ENCODE assay signal across 24 cellular contexts in the genomic region with DNA sequence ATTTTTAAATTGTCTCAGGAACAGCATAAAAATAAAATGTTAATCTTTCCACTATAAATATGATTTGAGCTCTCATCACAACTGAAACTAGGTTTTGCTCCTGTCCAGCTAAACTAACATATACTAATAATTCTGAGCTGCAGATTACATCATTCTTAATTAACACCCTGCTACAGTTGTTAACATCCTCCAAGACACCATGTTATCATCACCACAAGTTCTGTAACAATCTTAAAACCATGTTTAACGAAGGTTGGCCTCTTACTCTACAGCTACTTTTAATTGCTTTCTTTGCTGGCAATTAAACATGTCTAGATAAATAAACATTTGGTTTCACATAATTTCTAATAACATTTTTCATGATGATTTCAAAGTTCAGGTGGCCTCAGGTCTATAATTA.
DNase-seq lines count a peak whose midpoint lies in the region; ATAC-seq, FAIRE-seq and TF ChIP-seq lines count a peak whose summit lies in the region.
"Had no signal": no experiment of that assay in that cellular context is flagged by ENCODE, and none has a peak within 500 bp of the region (broad histone marks: within the 10 kb centered on the region; RNA-seq: fewer than 3 reads in every experiment).

No MANE protein-coding gene starts in this region.

- H2AK5ac ChIP-seq in H9 (ENCODE audit: insufficient read length, low read length): no peak overlapping the region
- H2AK5ac ChIP-seq in mesendoderm (ENCODE audit: low read length): no peak overlapping the region

- H2BK20ac ChIP-seq in H9 (ENCODE audit: low read depth, low read length, poor library complexity, severe bottlenecking): no peak overlapping the region

- no peak overlapping the region for H4K5ac ChIP-seq in H9 (ENCODE audit: insufficient read length, low read depth, low read length)
- no peak overlapping the region for H4K5ac ChIP-seq in mesendoderm (ENCODE audit: low read length)

- H3K4ac ChIP-seq in H9 (ENCODE audit: low read depth, low read length): no peak overlapping the region
- no peak overlapping the region for H3K4ac ChIP-seq in mesendoderm (ENCODE audit: low read depth, low read length)

- H3K79me1 ChIP-seq in H9 (ENCODE audit: insufficient read depth, low read depth, low read length, poor library complexity, severe bottlenecking) (no peaks in the 10 kb centered on the region), mesendoderm (ENCODE audit: low read length) (no peaks in the 10 kb centered on the region)

- H2BK5ac ChIP-seq in H9 (ENCODE audit: insufficient read length, low read length) (no peak overlapping the region), mesendoderm (ENCODE audit: low read length) (no peak overlapping the region)

- no peaks in the 10 kb centered on the region for H4K20me1 ChIP-seq in H9 (ENCODE audit: control insufficient read depth, insufficient read depth, insufficient read length)
- H4K20me1 ChIP-seq in GM12878 (ENCODE audit: control insufficient read depth, insufficient read depth): no peaks in the 10 kb centered on the region
- H4K20me1 ChIP-seq: BLaER1 treated with 17β-estradiol and CSF1 and Interleukin-3, amounts not matched to agents 10 nM and 100 nM had no signal

- no peak overlapping the region for H3K4me2 ChIP-seq in H9 (ENCODE audit: insufficient read depth, insufficient read length, low read length)
- H3K4me2 ChIP-seq in GM12878 (ENCODE audit: control insufficient read depth, insufficient read depth): no peak overlapping the region
- H3K4me2 ChIP-seq in mesendoderm (ENCODE audit: low read length): no peak overlapping the region
- H3K4me2 ChIP-seq: A549; BLaER1 treated with 17β-estradiol and CSF1 and Interleukin-3, amounts not matched to agents 10 nM and 100 nM had no signal

- H3K27ac Mint-ChIP-seq in H9 (0 out of 7 replicates have a peak overlapping the region, but pooled peaks of 2 of the 3 experiments have one; percentile 9 to 14), osteocyte (ENCODE audit: unreplicated experiment) (no peak overlapping the region)
- no peak overlapping the region for H3K27ac Mint-ChIP-seq in activated CD4-positive, alpha-beta T cell treated with anti-CD3 and anti-CD28 coated beads, Interleukin-2, amount 10 ng/mL, durations not matched to agents 7 days and 5 days
- H3K27ac Mint-ChIP-seq: CD14-positive monocyte; CD4-positive, alpha-beta T cell had no signal

- no peak overlapping the region for H4K8ac ChIP-seq in H9 (replicated peaks; ENCODE audit: insufficient read length, low read depth, low read length)
- H4K8ac ChIP-seq in mesendoderm (ENCODE audit: low read depth, low read length): no peak overlapping the region

- no peak overlapping the region for H4K91ac ChIP-seq in H9 (ENCODE audit: insufficient read length, low read depth, low read length)

- H2BK120ac ChIP-seq in H9 (ENCODE audit: low read depth, low read length, poor library complexity, severe bottlenecking) (no peak overlapping the region), mesendoderm (ENCODE audit: low read depth, low read length) (no peak overlapping the region)

- H3K23me2 ChIP-seq in H9 (ENCODE audit: insufficient read length, low read depth, low read length, poor library complexity, severe bottlenecking): no peaks in the 10 kb centered on the region

- H3K9me3 Mint-ChIP-seq in H9: peaks cover 0 to 3% of the 10 kb centered on the region in 2 experiments; a peak in 1 of 5 replicates
- H3K9me3 Mint-ChIP-seq in osteocyte (ENCODE audit: unreplicated experiment): peaks cover 4% of the 10 kb centered on the region
- H3K9me3 Mint-ChIP-seq in activated CD4-positive, alpha-beta T cell treated with anti-CD3 and anti-CD28 coated beads, Interleukin-2, amount 10 ng/mL, durations not matched to agents 7 days and 5 days: peaks cover 2% of the 10 kb centered on the region
- H3K9me3 Mint-ChIP-seq: CD4-positive, alpha-beta T cell had no signal

- DNase-seq in GM19239 (ENCODE audit: insufficient read length, low spot score) (no peak), H9 (no peak), GM12878 (ENCODE audit: low read depth, low spot score) (no peak), mesendoderm (peak; percentile 38), osteocyte (ENCODE audit: extremely low spot score, unreplicated experiment) (no peak), lower lobe of right lung (no peak)
- no peak for DNase-seq in activated CD4-positive, alpha-beta T cell treated with anti-CD3 and anti-CD28 coated beads, Interleukin-2, amount 10 ng/mL, durations not matched to agents 7 days and 5 days
- DNase-seq: 8988T; ACHN; AML-193; BE2C; CD4-positive, alpha-beta T cell; CD8-positive, alpha-beta memory T cell; DMS 273 treated with DMSO at 0.1 percent for 48 hours; DMS79; EL; GDM1; GM23248; HCEC 1CT had no signal

- WGBS in H9 (ENCODE audit: extremely low coverage, insufficient read length, low lambda C conversion rate): no CpG with 5 or more reads among the region's 1 CpG
- 94% methylated on average over 1 of the region's 1 CpG for WGBS in GM12878 (ENCODE audit: insufficient coverage, insufficient replicate concordance, low lambda C conversion rate, missing lambda C conversion rate)
- no CpG with 5 or more reads among the region's 1 CpG for whole genome bisulfite sequencing in mesendoderm (ENCODE audit: extremely low coverage, insufficient coverage, low lambda C conversion rate)

- H3K27ac ChIP-seq in H9 (ENCODE audit: insufficient read length, low read depth, low read length): no peak overlapping the region
- no peak overlapping the region for H3K27ac ChIP-seq in GM12878 (ENCODE audit: control insufficient read depth, insufficient read depth)
- H3K27ac ChIP-seq in mesendoderm (ENCODE audit: low read depth, low read length): no peak overlapping the region
- H3K27ac ChIP-seq in lower lobe of right lung: no peak overlapping the region
- H3K27ac ChIP-seq: A549; BLaER1 treated with 17β-estradiol and CSF1 and Interleukin-3, amounts not matched to agents 10 nM and 100 nM; GM23248 had no signal

- POLR2A ChIA-PET in GM12878 (lab: Charles Lee): no interaction called here
- POLR2A ChIA-PET in activated CD4-positive, alpha-beta T cell treated with anti-CD3 and anti-CD28 coated beads, Interleukin-2, amount 10 ng/mL, durations not matched to agents 7 days and 5 days (lab: Charles Lee): no interaction called here

- H2AFZ ChIP-seq in H9 (ENCODE audit: low read length) (no peak overlapping the region), GM12878 (ENCODE audit: control insufficient read depth, low read depth, low read length) (no peak overlapping the region)
- H2AFZ ChIP-seq: GM23248 had no signal

- H3K27me3 Mint-ChIP-seq in H9 (ENCODE audit: low read depth) (no peaks in the 10 kb centered on the region), osteocyte (ENCODE audit: unreplicated experiment) (no peaks in the 10 kb centered on the region)
- H3K27me3 Mint-ChIP-seq in activated CD4-positive, alpha-beta T cell treated with anti-CD3 and anti-CD28 coated beads, Interleukin-2, amount 10 ng/mL, durations not matched to agents 7 days and 5 days: no peaks in the 10 kb centered on the region
- H3K27me3 Mint-ChIP-seq: CD4-positive, alpha-beta T cell; CD8-positive, alpha-beta memory T cell had no signal

- in situ Hi-C loops in GM12878 (cut with MboI): no loop called here

- H3K79me2 ChIP-seq in H9 (ENCODE audit: insufficient read depth, low read length) (no peaks in the 10 kb centered on the region), GM12878 (ENCODE audit: control insufficient read depth, insufficient read depth, low read length) (no peaks in the 10 kb centered on the region), mesendoderm (ENCODE audit: control insufficient read depth, insufficient read depth, low read length) (no peaks in the 10 kb centered on the region)

- SMC1A ChIA-PET in GM12878 (lab: Charles Lee; ENCODE audit: uncharacterized antibody, unreplicated experiment): interaction anchor here (0.6 to 2.9 kb wide), 5 partner anchors 15 to 366 kb away, joined by 3 to 13 read pairs (median 3); no protein-coding TSS in a partner anchor

- H2BK12ac ChIP-seq in H9 (ENCODE audit: insufficient read length, low read depth, low read length): no peak overlapping the region

- no peak overlapping the region for H3K56ac ChIP-seq in H9 (ENCODE audit: insufficient read length, low read depth, low read length)
- H3K56ac ChIP-seq in mesendoderm (ENCODE audit: low read length): no peak overlapping the region

- H3T11ph ChIP-seq in H9 (ENCODE audit: low read length): no peak overlapping the region

- H3K9ac ChIP-seq in H9 (ENCODE audit: extremely low read depth, insufficient read length, low read length) (no peak overlapping the region), GM12878 (ENCODE audit: control insufficient read depth, insufficient read depth, low read length) (no peak overlapping the region), mesendoderm (ENCODE audit: low read length) (no peak overlapping the region)
- H3K9ac ChIP-seq: BLaER1 treated with 17β-estradiol and CSF1 and Interleukin-3, amounts not matched to agents 10 nM and 100 nM; GM23248 had no signal

- TF ChIP-seq POLR2A in GM12878 (IDR thresholded peaks at IDR 0.05; ENCODE audit: low read depth, low read length): no peak

- TF ChIP-seq CTCF in H9 (conservative IDR thresholded peaks at IDR 0.05) (no peak), GM12878 (IDR thresholded peaks at IDR 0.05 in 2 of 3, conservative IDR thresholded peaks at IDR 0.05 in 1 of 3; ENCODE audit: control insufficient read depth in 2 of 3, extremely low read depth in 1 of 3, insufficient read depth in 1 of 3, low read depth in 3 of 3, low read length in 3 of 3) (no peak), osteocyte (IDR thresholded peaks at IDR 0.05) (no peak), lower lobe of right lung (IDR thresholded peaks at IDR 0.05) (no peak)

- no peaks in the 10 kb centered on the region; a peak in 1 of 4 replicates for H3K36me3 ChIP-seq in GM12878 (ENCODE audit: control insufficient read depth in 2 of 2, insufficient read depth in 2 of 2, low read length in 1 of 2)
- no peaks in the 10 kb centered on the region for H3K36me3 ChIP-seq in mesendoderm (ENCODE audit: control insufficient read depth, insufficient read depth, low read length)
- no peaks in the 10 kb centered on the region for H3K36me3 ChIP-seq in lower lobe of right lung
- H3K36me3 ChIP-seq: BE2C had no signal

- TF ChIP-seq EP300 in GM12878 (IDR thresholded peaks at IDR 0.05; ENCODE audit: borderline replicate concordance in 1 of 2, control insufficient read depth in 1 of 2, low read depth in 2 of 2, low read length in 2 of 2): no peak

- ATAC-seq in GM12878 (no peak), lower lobe of right lung (no peak)
- ATAC-seq: A549 had no signal

- no peak for TF ChIP-seq RAD21 in GM12878 (IDR thresholded peaks at IDR 0.05; ENCODE audit: insufficient read depth, low read depth, low read length)

- no peak overlapping the region for H3K18ac ChIP-seq in H9 (ENCODE audit: insufficient read length, low read depth, low read length)
- H3K18ac ChIP-seq in mesendoderm (ENCODE audit: low read length): no peak overlapping the region

- intact Hi-C loops in GM12878 (cut with micrococcal nuclease; ENCODE audit: unreplicated experiment): no loop called here
- intact Hi-C loops in lower lobe of right lung (cut with DNase I): no loop called here

- H3K4me3 ChIP-seq in GM12878: no peak overlapping the region
- H3K4me3 ChIP-seq in mesendoderm (ENCODE audit: low read length): no peak overlapping the region
- no peak overlapping the region for H3K4me3 ChIP-seq in lower lobe of right lung
- H3K4me3 ChIP-seq: A549; BLaER1 treated with 17β-estradiol and CSF1 and Interleukin-3, amounts not matched to agents 10 nM and 100 nM; GM23248 had no signal

- H3K23ac ChIP-seq in H9 (ENCODE audit: insufficient read length, low read depth, low read length): no peak overlapping the region
- no peak overlapping the region for H3K23ac ChIP-seq in mesendoderm (ENCODE audit: low read length)

- H2BK15ac ChIP-seq in H9 (ENCODE audit: low read depth, low read length) (no peak overlapping the region), mesendoderm (replicated peaks; ENCODE audit: low read depth) (no peak overlapping the region)

- peaks cover 17% of the 10 kb centered on the region in 2 experiments for H3K4me1 Mint-ChIP-seq in H9
- no peaks in the 10 kb centered on the region for H3K4me1 Mint-ChIP-seq in osteocyte (ENCODE audit: unreplicated experiment)
- H3K4me1 Mint-ChIP-seq in activated CD4-positive, alpha-beta T cell treated with anti-CD3 and anti-CD28 coated beads, Interleukin-2, amount 10 ng/mL, durations not matched to agents 7 days and 5 days: peaks cover 9% of the 10 kb centered on the region

- CTCF ChIA-PET in GM12878 (lab: Yijun Ruan, JAX): interaction anchor here (1.0 to 8.8 kb wide), 3 partner anchors 12 to 341 kb away, joined by 3 to 53 read pairs (median 3); no protein-coding TSS in a partner anchor
- CTCF ChIA-PET in activated CD4-positive, alpha-beta T cell treated with anti-CD3 and anti-CD28 coated beads, Interleukin-2, amount 10 ng/mL, durations not matched to agents 7 days and 5 days (lab: Charles Lee): interaction anchor here (1.3 kb wide), 1 partner anchor 9 kb away, joined by 4 read pairs; no protein-coding TSS in a partner anchor

- peak; percentile 11 for FAIRE-seq in GM19239 (lab: Jason Lieb, UNC)
- no peak for FAIRE-seq in GM12878 (lab: Jason Lieb, UNC)
- FAIRE-seq: A549, D721Med, GM12891 had no signal

- H3K4me1 ChIP-seq in H9 (ENCODE audit: insufficient read depth, low read length) (no peaks in the 10 kb centered on the region), GM12878 (ENCODE audit: control insufficient read depth, insufficient read depth, low read length) (peaks cover 9% of the 10 kb centered on the region), mesendoderm (ENCODE audit: control insufficient read depth, low read depth, low read length) (peaks cover 3% of the 10 kb centered on the region), lower lobe of right lung (no peaks in the 10 kb centered on the region)
- H3K4me1 ChIP-seq: A549, BE2C had no signal

- no peak overlapping the region for H3K14ac ChIP-seq in H9 (ENCODE audit: insufficient read depth, low read length)

- no peaks in the 10 kb centered on the region for H3K9me3 ChIP-seq in H9 (ENCODE audit: control insufficient read depth, low read depth, low read length)
- no peaks in the 10 kb centered on the region for H3K9me3 ChIP-seq in GM12878 (replicated peaks; ENCODE audit: control insufficient read depth, insufficient read depth, low read length)
- no peaks in the 10 kb centered on the region for H3K9me3 ChIP-seq in lower lobe of right lung
- H3K9me3 ChIP-seq: A549, BE2C had no signal

- RAD21 ChIA-PET in GM12878 (lab: Charles Lee; ENCODE audit: unreplicated experiment): no interaction called here

- H3K4me3 Mint-ChIP-seq in H9: no peak overlapping the region
- H3K4me3 Mint-ChIP-seq in osteocyte (ENCODE audit: unreplicated experiment): no peak overlapping the region
- no peak overlapping the region for H3K4me3 Mint-ChIP-seq in activated CD4-positive, alpha-beta T cell treated with anti-CD3 and anti-CD28 coated beads, Interleukin-2, amount 10 ng/mL, durations not matched to agents 7 days and 5 days
- H3K4me3 Mint-ChIP-seq: CD14-positive monocyte; CD4-positive, alpha-beta T cell; CD8-positive, alpha-beta memory T cell had no signal

- no TSS peak for BruUV-seq in GM12878 (replicated peaks; lab: Mats Ljungman, UMichigan)

- H3K27me3 ChIP-seq in H9 (ENCODE audit: insufficient read depth, low read length) (no peaks in the 10 kb centered on the region), GM12878 (replicated peaks in 1 of 2; ENCODE audit: control insufficient read depth in 2 of 2, insufficient read depth in 2 of 2, low read length in 1 of 2) (no peaks in the 10 kb centered on the region), mesendoderm (ENCODE audit: insufficient read depth, low read length, poor library complexity) (no peaks in the 10 kb centered on the region), lower lobe of right lung (ENCODE audit: low read depth) (no peaks in the 10 kb centered on the region)
- H3K27me3 ChIP-seq: BE2C; BLaER1 treated with 17β-estradiol and CSF1 and Interleukin-3, amounts not matched to agents 10 nM and 100 nM had no signal

- H3K36me3 Mint-ChIP-seq in H9 (ENCODE audit: insufficient read depth in 1 of 3, low read depth in 3 of 3) (peaks cover 0 to 8% (median 4%) of the 10 kb centered on the region in 3 experiments; a peak in 3 of 7 replicates), osteocyte (ENCODE audit: unreplicated experiment) (peaks cover 3% of the 10 kb centered on the region)
- H3K36me3 Mint-ChIP-seq in activated CD4-positive, alpha-beta T cell treated with anti-CD3 and anti-CD28 coated beads, Interleukin-2, amount 10 ng/mL, durations not matched to agents 7 days and 5 days (ENCODE audit: low read depth): peaks cover 7% of the 10 kb centered on the region

Comparison
In these comparisons a context has a peak if more than half of its experiments do, and no peak if none do; other contexts are left out.
1. H3K27ac Mint-ChIP-seq: peak in H9 (2 of 3); none in osteocyte (single experiment) and activated CD4-positive, alpha-beta T cell treated with anti-CD3 and anti-CD28 coated beads, Interleukin-2, amount 10 ng/mL, durations not matched to agents 7 days and 5 days (single experiment).